Comparison of ENCODE assay signal across 8 cellular contexts in genomic region chr15:88624156-88624970, GRCh38. TPM values are rescaled to one million over a fixed set of nuclear protein-coding genes. Genes with fewer than 3 reads are reported as not detected.
A peak's percentile ranks its signal among the peaks of the same experiment; 100 is the strongest.
DNase-seq lines count a peak whose midpoint lies in the region; ATAC-seq and TF ChIP-seq lines count a peak whose summit lies in the region.

No MANE protein-coding gene starts in this region.

- peaks cover 69% of the 10 kb centered on the region for H3K4me1 Mint-ChIP-seq in WTC11

- ATAC-seq in HG03135 (IDR thresholded peaks at IDR 0.05; ENCODE audit: unreplicated experiment) (peak; percentile 32), WTC11 (peak; percentile 25)

- no peaks in the 10 kb centered on the region for H3K27me3 Mint-ChIP-seq in WTC11 (ENCODE audit: low read depth)

- no peak for TF ChIP-seq CTCF in WTC11 (IDR thresholded peaks at IDR 0.05)
- peak; percentile 38 to 46 (median 45) for TF ChIP-seq CTCF in esophagus muscularis mucosa (IDR thresholded peaks at IDR 0.05)

- H2AFZ ChIP-seq in neuron (ENCODE audit: low read depth, low read length): no peak overlapping the region

- DNase-seq in SIG-M5 treated with dmso at 0.1 percent for 504 hours (lab: John Stamatoyannopoulos, UW; ENCODE audit: unreplicated experiment) (peak; percentile 48), SIG-M5 (lab: John Stamatoyannopoulos, UW) (no peak), WTC11 (ENCODE audit: low spot score) (no peak), esophagus muscularis mucosa (ENCODE audit: extremely low spot score) (no peak), COR-L47 (lab: John Stamatoyannopoulos, UW) (no peak), RKO (ENCODE audit: low spot score) (no peak)

- POLR2A ChIA-PET in WTC11 (lab: Charles Lee): no interaction called here

- peak overlapping the region; percentile 85 for H3K27ac Mint-ChIP-seq in WTC11

- peak overlapping the region in 3 of 4 donors; percentile 4 to 34 (median 8) for H3K4me3 ChIP-seq in esophagus muscularis mucosa
- peak overlapping the region; percentile 14 for H3K4me3 ChIP-seq in neuron (ENCODE audit: low read length)

- WGBS in esophagus muscularis mucosa: 64% methylated on average over 17 of the region's 19 CpGs

- intact Hi-C loops in esophagus muscularis mucosa (cut with DNase I): loop anchor here (5.0 kb wide), 2 partner anchors 157 to 273 kb away; partner anchors contain the start of genes HAPLN3, MRPL46 and MRPS11

- no peaks in the 10 kb centered on the region for H3K9me3 Mint-ChIP-seq in WTC11

- H3K27ac ChIP-seq in esophagus muscularis mucosa (replicated peaks in 1 of 4): peak overlapping the region in 3 of 4 donors; percentile 8 to 50 (median 28)

- H3K4me1 ChIP-seq in esophagus muscularis mucosa (peaks cover 26 to 56% (median 47%) of the 10 kb centered on the region in 4 donors), neuron (ENCODE audit: insufficient read depth, low read length) (peaks cover 32% of the 10 kb centered on the region)

- no peak for TF ChIP-seq POLR2A in esophagus muscularis mucosa (IDR thresholded peaks at IDR 0.05; ENCODE audit: low read depth)

- CTCF ChIA-PET in WTC11 (lab: Charles Lee): interaction anchor here (0.8 to 1.3 kb wide), 8 partner anchors 9 to 228 kb away, joined by 3 to 10 read pairs (median 3); partner anchors contain the start of genes MRPL46 and MRPS11

- peaks cover 14 to 35% (median 33%) of the 10 kb centered on the region in 4 donors for H3K36me3 ChIP-seq in esophagus muscularis mucosa
- peaks cover 45% of the 10 kb centered on the region for H3K36me3 ChIP-seq in neuron (ENCODE audit: insufficient read depth, low read length)

- peaks cover 64% of the 10 kb centered on the region for H3K36me3 Mint-ChIP-seq in WTC11

- H3K9me3 ChIP-seq in esophagus muscularis mucosa (no peaks in the 10 kb centered on the region), neuron (ENCODE audit: low read length) (no peaks in the 10 kb centered on the region)

- TF ChIP-seq EP300 in esophagus muscularis mucosa (IDR thresholded peaks at IDR 0.05): no peak

- peak overlapping the region; percentile 79 for H3K4me3 Mint-ChIP-seq in WTC11

- H3K27me3 ChIP-seq in esophagus muscularis mucosa (no peaks in the 10 kb centered on the region), neuron (ENCODE audit: insufficient read depth, low read length) (no peaks in the 10 kb centered on the region)

TF ChIP-seq in WTC11, 78 proteins besides CTCF, POLR2A, EP300 and RAD21:
- TF ChIP-seq ZNF317 (CRISPR knock-in tag; IDR thresholded peaks at IDR 0.05; ENCODE audit: borderline replicate concordance, low read depth) (no peak), PRRX2 (CRISPR knock-in tag; IDR thresholded peaks at IDR 0.05) (no peak), KAT7 (CRISPR knock-in tag; IDR thresholded peaks at IDR 0.05; ENCODE audit: borderline replicate concordance) (no peak), RELA (CRISPR knock-in tag; IDR thresholded peaks at IDR 0.05; ENCODE audit: borderline replicate concordance) (no peak), SP1 (CRISPR knock-in tag; conservative IDR thresholded peaks at IDR 0.05) (no peak), ZNF532 (CRISPR knock-in tag; IDR thresholded peaks at IDR 0.05; ENCODE audit: borderline replicate concordance) (no peak), ZBTB43 (CRISPR knock-in tag; IDR thresholded peaks at IDR 0.05) (no peak), FOXP1 (CRISPR knock-in tag; IDR thresholded peaks at IDR 0.05; ENCODE audit: borderline replicate concordance) (no peak)

RNA-seq across cellular contexts. Expression of gene AEN, which starts 3.2 kb away (rescaled TPM):
- 118 to 183 TPM (median 125 TPM) in 3 replicates for total RNA-seq in WTC11 (2021)
- total RNA-seq in esophagus muscularis mucosa: 10 to 100 TPM; 13.3 to 29.0 (median 23.4) TPM

RNA-seq across cellular contexts. Expression of gene ISG20, which starts 14.5 kb away (rescaled TPM):
- total RNA-seq in WTC11 (2021) (3.8 to 5.6 TPM (median 4.5 TPM) in 3 replicates), esophagus muscularis mucosa (10 to 100 TPM in 2 of 4 donors, 1 to 10 TPM in 2; 6.1 to 21.2 (median 9.8) TPM)
